ENCODE assay signal across 1 cellular context in the genomic region with DNA sequence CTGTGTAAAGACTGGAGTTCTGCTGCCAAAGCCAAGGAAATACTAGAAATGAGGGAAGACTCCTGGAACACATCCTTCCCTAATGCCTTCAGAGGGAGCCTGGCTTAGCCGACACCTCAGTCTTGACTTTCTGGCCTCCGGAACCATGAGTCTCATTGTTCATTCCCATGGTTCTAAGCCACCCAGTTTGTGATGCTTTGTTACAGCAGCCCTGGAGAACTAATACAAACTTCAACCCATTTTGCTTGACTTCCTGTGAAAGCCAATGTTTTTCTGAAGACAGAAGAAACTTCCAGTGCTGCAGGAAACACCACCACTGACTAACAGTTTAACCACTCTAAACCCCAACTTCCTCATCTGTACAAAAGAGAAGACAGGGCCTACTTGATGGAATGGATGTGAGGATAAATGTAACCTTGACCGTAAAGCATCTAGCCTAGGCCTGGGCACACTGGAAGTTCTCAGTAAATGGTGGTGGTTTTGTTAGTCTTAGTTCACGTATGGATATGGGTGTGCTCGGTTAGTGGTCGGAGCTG.
TF ChIP-seq lines count a peak whose summit lies in the region.

No MANE protein-coding gene starts in this region.

TF ChIP-seq in IMR-90, 13 proteins besides CTCF, POLR2A, EP300 and RAD21 (continued from another document):
- TF ChIP-seq, protein P1, sequence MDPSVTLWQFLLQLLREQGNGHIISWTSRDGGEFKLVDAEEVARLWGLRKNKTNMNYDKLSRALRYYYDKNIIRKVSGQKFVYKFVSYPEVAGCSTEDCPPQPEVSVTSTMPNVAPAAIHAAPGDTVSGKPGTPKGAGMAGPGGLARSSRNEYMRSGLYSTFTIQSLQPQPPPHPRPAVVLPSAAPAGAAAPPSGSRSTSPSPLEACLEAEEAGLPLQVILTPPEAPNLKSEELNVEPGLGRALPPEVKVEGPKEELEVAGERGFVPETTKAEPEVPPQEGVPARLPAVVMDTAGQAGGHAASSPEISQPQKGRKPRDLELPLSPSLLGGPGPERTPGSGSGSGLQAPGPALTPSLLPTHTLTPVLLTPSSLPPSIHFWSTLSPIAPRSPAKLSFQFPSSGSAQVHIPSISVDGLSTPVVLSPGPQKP (IDR thresholded peaks at IDR 0.05; ENCODE audit: borderline replicate concordance, low read depth, low read length), result no peak
- TF ChIP-seq RCOR1 (IDR thresholded peaks at IDR 0.05; ENCODE audit: insufficient replicate concordance, low read length) (no peak), CEBPB (IDR thresholded peaks at IDR 0.05; ENCODE audit: low read depth, low read length) (no peak), MAZ (IDR thresholded peaks at IDR 0.05; ENCODE audit: borderline replicate concordance, low read depth, low read length) (no peak), SMC3 (IDR thresholded peaks at IDR 0.05; ENCODE audit: low read depth, low read length) (no peak), MXI1 (IDR thresholded peaks at IDR 0.05; ENCODE audit: borderline replicate concordance, low read depth, low read length) (no peak), BHLHE40 (IDR thresholded peaks at IDR 0.05; ENCODE audit: low read depth, low read length) (no peak), RFX5 (IDR thresholded peaks at IDR 0.05; ENCODE audit: low read depth, low read length) (no peak)
- TF ChIP-seq, protein P2, sequence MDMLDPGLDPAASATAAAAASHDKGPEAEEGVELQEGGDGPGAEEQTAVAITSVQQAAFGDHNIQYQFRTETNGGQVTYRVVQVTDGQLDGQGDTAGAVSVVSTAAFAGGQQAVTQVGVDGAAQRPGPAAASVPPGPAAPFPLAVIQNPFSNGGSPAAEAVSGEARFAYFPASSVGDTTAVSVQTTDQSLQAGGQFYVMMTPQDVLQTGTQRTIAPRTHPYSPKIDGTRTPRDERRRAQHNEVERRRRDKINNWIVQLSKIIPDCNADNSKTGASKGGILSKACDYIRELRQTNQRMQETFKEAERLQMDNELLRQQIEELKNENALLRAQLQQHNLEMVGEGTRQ (IDR thresholded peaks at IDR 0.05; ENCODE audit: low read depth, low read length), result no peak
